ENCODE assay signal across 10 cellular contexts in genomic region chr3:13878711-13879101, GRCh38.
DNase-seq lines count a peak whose midpoint lies in the region; ATAC-seq lines count a peak whose summit lies in the region.
"Had no signal": no experiment of that assay in that cellular context is flagged by ENCODE, and none has a peak within 500 bp of the region (broad histone marks: within the 10 kb centered on the region; RNA-seq: fewer than 3 reads in every experiment).

No MANE protein-coding gene starts in this region.

- H3K9me3 ChIP-seq in iPS-18a (ENCODE audit: control insufficient read depth, low read depth, low read length): no peaks in the 10 kb centered on the region

- DNase-seq in NCI-H526 (lab: John Stamatoyannopoulos, UW) (peak; percentile 2 to 52), NCI-H526 treated with DMSO at 0.1 percent for 48 hours (lab: John Stamatoyannopoulos, UW) (no peak), NCI-H1105 (lab: John Stamatoyannopoulos, UW) (no peak), germinal center (ENCODE audit: low spot score) (no peak)
- no peak for DNase-seq in activated T-cell treated with anti-CD3 and anti-CD28 coated beads, Interleukin-2, amount 50 U/mL, for 24 hours
- DNase-seq: ACHN had no signal

- H3K4me1 ChIP-seq in iPS-18a (ENCODE audit: control insufficient read depth, low read depth, low read length): peaks cover 5% of the 10 kb centered on the region

- no peak overlapping the region for H3K27ac Mint-ChIP-seq in activated T-cell treated with anti-CD3 and anti-CD28 coated beads, Interleukin-2, amount 50 U/mL, for 24 hours

- H3K27me3 ChIP-seq in iPS-18a (ENCODE audit: control insufficient read depth, insufficient read depth, low read length): peaks cover 83% of the 10 kb centered on the region

- H3K36me3 Mint-ChIP-seq in activated T-cell treated with anti-CD3 and anti-CD28 coated beads, Interleukin-2, amount 50 U/mL, for 24 hours (ENCODE audit: low read depth): no peaks in the 10 kb centered on the region

- H3K36me3 ChIP-seq in iPS-18a (ENCODE audit: control insufficient read depth, low read depth, low read length): no peaks in the 10 kb centered on the region

- H3K4me3 ChIP-seq in iPS-18a (ENCODE audit: low read length) (peak overlapping the region; percentile 59), skin epidermis (peak overlapping the region; percentile 15 to 45 (median 32))
- H3K4me3 ChIP-seq: GM12878 had no signal

- peak overlapping the region; percentile 69 for H3K4me3 Mint-ChIP-seq in activated T-cell treated with anti-CD3 and anti-CD28 coated beads, Interleukin-2, amount 50 U/mL, for 24 hours

- H3K9me3 Mint-ChIP-seq in activated T-cell treated with anti-CD3 and anti-CD28 coated beads, Interleukin-2, amount 50 U/mL, for 24 hours: no peaks in the 10 kb centered on the region

- H3K27me3 Mint-ChIP-seq in activated T-cell treated with anti-CD3 and anti-CD28 coated beads, Interleukin-2, amount 50 U/mL, for 24 hours: peaks cover 51% of the 10 kb centered on the region

- H3K27ac ChIP-seq in iPS-18a (ENCODE audit: low read length) (no peak overlapping the region), skin epidermis (no peak overlapping the region)

- peaks cover 12% of the 10 kb centered on the region for H3K4me1 Mint-ChIP-seq in activated T-cell treated with anti-CD3 and anti-CD28 coated beads, Interleukin-2, amount 50 U/mL, for 24 hours (ENCODE audit: low read depth)

- no peak overlapping the region for H3K9ac ChIP-seq in iPS-18a (ENCODE audit: low read length)

- ATAC-seq in HG02588 (IDR thresholded peaks at IDR 0.05; ENCODE audit: unreplicated experiment): no peak
- ATAC-seq: GM12878 had no signal

Comparison
In these comparisons a context has a peak if more than half of its experiments do, and no peak if none do; other contexts are left out.
1. DNase-seq: peak in NCI-H526 (2 of 2); none in NCI-H526 treated with DMSO at 0.1 percent for 48 hours (single experiment), activated T-cell treated with anti-CD3 and anti-CD28 coated beads, Interleukin-2, amount 50 U/mL, for 24 hours (single experiment), NCI-H1105 (single experiment) and germinal center (single experiment).